In genomic region chr15:28094732-28095521, GRCh38 we compare ENCODE assay signal across 1 cellular context.
TF ChIP-seq lines count a peak whose summit lies in the region.

No MANE protein-coding gene starts in this region.

TF ChIP-seq in HepG2, 621 proteins besides CTCF, POLR2A, EP300 and RAD21 (continued from another document):
- no peak for TF ChIP-seq ZHX2 (IDR thresholded peaks at IDR 0.05; ENCODE audit: low read depth)
- no peak for TF ChIP-seq ZHX2 (CRISPR knock-in tag; IDR thresholded peaks at IDR 0.05; ENCODE audit: borderline replicate concordance)
- no peak for TF ChIP-seq PBX2 (CRISPR knock-in tag; IDR thresholded peaks at IDR 0.05)
- no peak for TF ChIP-seq GATAD2A (CRISPR knock-in tag; IDR thresholded peaks at IDR 0.05)
- TF ChIP-seq AFF4 (CRISPR knock-in tag; IDR thresholded peaks at IDR 0.05), result no peak
- TF ChIP-seq ZNF367 (CRISPR knock-in tag; IDR thresholded peaks at IDR 0.05; ENCODE audit: borderline replicate concordance), result no peak
- no peak for TF ChIP-seq MZF1 (CRISPR knock-in tag; IDR thresholded peaks at IDR 0.05; ENCODE audit: borderline replicate concordance)
